ENCODE assay signal across 8 cellular contexts in genomic region chr22:30920407-30920806, GRCh38. TPM values are rescaled to one million over a fixed set of nuclear protein-coding genes. Genes with fewer than 3 reads are reported as not detected.
DNase-seq lines count a peak whose midpoint lies in the region; ATAC-seq, FAIRE-seq and TF ChIP-seq lines count a peak whose summit lies in the region.

No MANE protein-coding gene starts in this region.

- H3K27me3 Mint-ChIP-seq in activated naive CD8-positive, alpha-beta T cell treated with anti-CD3 and anti-CD28 coated beads for 36 hours: no peaks in the 10 kb centered on the region

- DNase-seq in EH (ENCODE audit: low read depth) (peak; percentile 66), LNCaP clone FGC (ENCODE audit: low read depth) (peak; percentile 1), T follicular helper cell (ENCODE audit: low read depth) (peak; percentile 69), Right ventricle myocardium superior (peak; percentile 91), prostate gland (ENCODE audit: low spot score) (peak; percentile 65), urothelium cell line (ENCODE audit: low spot score) (peak; percentile 84)
- DNase-seq in activated naive CD8-positive, alpha-beta T cell treated with anti-CD3 and anti-CD28 coated beads for 36 hours: peak; percentile 77

- no peaks in the 10 kb centered on the region for H3K36me3 ChIP-seq in prostate gland

- no peak for FAIRE-seq in urothelium cell line (lab: Jason Lieb, UNC)

- TF ChIP-seq POLR2A in prostate gland (IDR thresholded peaks at IDR 0.05): no peak

- peaks cover 2% of the 10 kb centered on the region for H3K9me3 Mint-ChIP-seq in activated naive CD8-positive, alpha-beta T cell treated with anti-CD3 and anti-CD28 coated beads for 36 hours

- H3K4me3 ChIP-seq in LNCaP clone FGC (ENCODE audit: low read depth, low read length): no peak overlapping the region
- H3K4me3 ChIP-seq in prostate gland: no peak overlapping the region

- no peaks in the 10 kb centered on the region for H3K9me3 ChIP-seq in prostate gland

- H3K4me1 ChIP-seq in prostate gland (replicated peaks): no peaks in the 10 kb centered on the region

- WGBS in prostate gland: 2% methylated on average over 9 of the region's 9 CpGs

- H3K27ac ChIP-seq in prostate gland: no peak overlapping the region

- H3K4me1 Mint-ChIP-seq in activated naive CD8-positive, alpha-beta T cell treated with anti-CD3 and anti-CD28 coated beads for 36 hours: peaks cover 26% of the 10 kb centered on the region

- H3K4me3 Mint-ChIP-seq in activated naive CD8-positive, alpha-beta T cell treated with anti-CD3 and anti-CD28 coated beads for 36 hours: peak overlapping the region; percentile 72

- no peaks in the 10 kb centered on the region for H3K27me3 ChIP-seq in prostate gland (replicated peaks; ENCODE audit: insufficient read depth)

- ATAC-seq in Right ventricle myocardium superior (ENCODE audit: poor library complexity): peak; percentile 75
- ATAC-seq in GM18870 (IDR thresholded peaks at IDR 0.05; ENCODE audit: unreplicated experiment): no peak

- H3K36me3 Mint-ChIP-seq in activated naive CD8-positive, alpha-beta T cell treated with anti-CD3 and anti-CD28 coated beads for 36 hours: peaks cover 28% of the 10 kb centered on the region

- intact Hi-C loops in Right ventricle myocardium superior (cut with DNase I) (loop anchor here (5.0 to 10.0 kb wide), 2 partner anchors 153 to 296 kb away; no protein-coding TSS in a partner anchor), prostate gland (cut with DNase I) (loop anchor here (5.0 kb wide), 1 partner anchor 158 kb away; no protein-coding TSS in a partner anchor)

- H3K27ac Mint-ChIP-seq in activated naive CD8-positive, alpha-beta T cell treated with anti-CD3 and anti-CD28 coated beads for 36 hours: peak overlapping the region; percentile 39

- peak; percentile 83 for TF ChIP-seq CTCF in LNCaP clone FGC (IDR thresholded peaks at IDR 0.05; ENCODE audit: control insufficient read depth, extremely low read depth, insufficient read depth)
- peak; percentile 39 to 83 (median 83) for TF ChIP-seq CTCF in prostate gland (IDR thresholded peaks at IDR 0.05)

RNA-seq across cellular contexts. Expression of gene MORC2, which starts 48.2 kb away (rescaled TPM):
- 10 to 100 TPM; 24.9 to 25.7 TPM for total RNA-seq in activated naive CD8-positive, alpha-beta T cell treated with anti-CD3 and anti-CD28 coated beads for 36 hours
- total RNA-seq in Right ventricle myocardium superior: 20.1 TPM
- total RNA-seq in prostate gland: 10 to 100 TPM; 19.7 to 74.8 TPM

RNA-seq across cellular contexts. Expression of gene TUG1, which starts 48.7 kb away (rescaled TPM):
- 10 to 100 TPM; 45.6 to 47.4 TPM for total RNA-seq in activated naive CD8-positive, alpha-beta T cell treated with anti-CD3 and anti-CD28 coated beads for 36 hours
- total RNA-seq in Right ventricle myocardium superior (30.9 TPM), prostate gland (100 to 1,000 TPM in 1 of 2 donors, 10 to 100 TPM in 1; 58.7 to 113 TPM)

Comparison
In these comparisons a context has a peak if more than half of its experiments do, and no peak if none do; other contexts are left out.
1. DNase-seq: peak in every context shown above with its lines; median percentile 91 in Right ventricle myocardium superior; 84 in urothelium cell line; 77 in activated naive CD8-positive, alpha-beta T cell treated with anti-CD3 and anti-CD28 coated beads for 36 hours; 69 in T follicular helper cell; 66 in EH; 65 in prostate gland; 1 in LNCaP clone FGC.